9 cellular contexts compared by ENCODE assay signal in the genomic region with DNA sequence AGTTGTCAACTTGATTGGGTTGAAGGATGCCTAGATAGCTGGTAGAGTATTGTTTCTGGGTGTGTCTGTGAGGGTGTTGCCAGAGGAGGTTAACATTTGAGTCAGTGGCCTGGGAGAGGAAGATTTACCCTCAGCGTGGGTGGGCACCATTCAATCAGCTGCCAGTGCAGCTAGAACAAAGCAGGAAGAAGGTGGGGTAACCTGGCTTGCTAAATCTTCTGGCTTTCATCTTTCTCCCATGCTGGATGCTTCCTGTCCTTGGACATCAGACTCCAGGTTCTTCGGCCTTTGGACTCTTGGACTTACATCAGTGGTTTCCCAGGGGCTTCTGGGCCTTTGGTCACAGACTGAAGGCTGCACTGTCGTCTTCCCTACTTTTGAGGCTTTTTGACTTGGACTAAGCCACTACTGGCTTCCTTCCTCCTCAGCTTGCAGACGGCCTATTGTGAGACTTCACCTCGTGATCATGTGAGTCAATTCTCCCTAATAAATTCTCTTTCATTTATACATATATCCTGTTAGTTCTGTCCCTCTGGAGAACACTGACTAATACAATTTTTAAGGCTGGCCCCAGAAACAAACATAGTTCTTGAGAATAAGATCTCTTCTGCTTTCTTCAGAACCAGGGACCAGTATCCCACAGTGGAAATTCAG. TPM values are rescaled to one million over a fixed set of nuclear protein-coding genes. Genes with fewer than 3 reads are reported as not detected.
DNase-seq lines count a peak whose midpoint lies in the region.
"Had no signal": no experiment of that assay in that cellular context is flagged by ENCODE, and none has a peak within 500 bp of the region (broad histone marks: within the 10 kb centered on the region; RNA-seq: fewer than 3 reads in every experiment).

No MANE protein-coding gene starts in this region.

- DNase-seq in KBM-7 (peak; percentile 24), activated T-cell treated with anti-CD3 and anti-CD28 coated beads for 24 hours (ENCODE audit: low read depth) (peak; percentile 9), glomerular endothelial cell (ENCODE audit: extremely low read depth, low read depth, low spot score) (peak; percentile 41), HCEC 1CT (no peak), NCI-H2107 (lab: John Stamatoyannopoulos, UW) (no peak), NAMALWA (ENCODE audit: low spot score) (no peak), cerebellar nuclear complex (lab: John Stamatoyannopoulos, UW) (no peak)
- DNase-seq in stimulated activated CD8-positive, alpha-beta memory T cell treated with anti-CD3 and anti-CD28 coated beads, Interleukin-12 subunit alpha, Interleukin-12 subunit beta, amount 100 ng/mL, for 4 hours (ENCODE audit: low read depth): peak; percentile 4
- DNase-seq: Peyer's patch had no signal

- in situ Hi-C loops in KBM-7 (cut with MboI; ENCODE audit: low pct_unique_long_range_greater_than_20kb, low sequenced_read_pairs): no loop called here

RNA-seq across cellular contexts. Expression of a gene that starts 38.1 kb away (rescaled TPM):
- total RNA-seq in glomerular endothelial cell: 20.1 and 23.6 TPM in 2 replicates

Comparison
In these comparisons a context has a peak if more than half of its experiments do, and no peak if none do; other contexts are left out.
1. DNase-seq: peak in KBM-7 (single experiment), activated T-cell treated with anti-CD3 and anti-CD28 coated beads for 24 hours (single experiment), glomerular endothelial cell (single experiment) and stimulated activated CD8-positive, alpha-beta memory T cell treated with anti-CD3 and anti-CD28 coated beads, Interleukin-12 subunit alpha, Interleukin-12 subunit beta, amount 100 ng/mL, for 4 hours (single experiment); none in HCEC 1CT (single experiment), NCI-H2107 (single experiment), NAMALWA (single experiment) and cerebellar nuclear complex (0 of 2).